ENCODE assay signal across 10 cellular contexts in the genomic region with DNA sequence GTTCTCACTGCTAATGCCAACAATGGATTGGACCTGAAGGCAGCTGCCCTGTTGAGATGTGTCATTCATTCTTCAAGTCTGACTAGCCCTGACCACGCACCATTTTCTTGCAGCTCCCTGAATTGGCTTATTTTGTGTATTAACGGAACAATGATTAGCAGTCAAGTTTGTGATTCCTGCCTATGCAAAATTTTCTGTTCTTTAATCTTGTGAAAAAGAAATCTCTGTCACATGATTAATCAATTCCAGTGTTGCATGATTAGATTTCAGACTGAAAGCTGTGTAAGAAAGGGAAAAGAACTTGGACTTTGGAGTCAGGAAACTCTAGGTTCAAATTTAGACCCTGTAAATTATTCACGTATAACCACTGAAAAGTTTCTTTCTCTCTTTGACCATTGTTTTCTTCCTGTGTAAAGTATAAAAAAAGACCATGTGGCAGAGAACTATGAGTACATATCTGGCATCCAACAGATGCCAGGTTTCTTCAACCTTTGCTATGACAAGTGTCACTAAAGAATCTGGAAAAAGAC.
DNase-seq lines count a peak whose midpoint lies in the region; ATAC-seq, FAIRE-seq and TF ChIP-seq lines count a peak whose summit lies in the region.
"Had no signal": no experiment of that assay in that cellular context is flagged by ENCODE, and none has a peak within 500 bp of the region (broad histone marks: within the 10 kb centered on the region; RNA-seq: fewer than 3 reads in every experiment).

No MANE protein-coding gene starts in this region.

- H3K4me3 Mint-ChIP-seq in naive thymus-derived CD4-positive, alpha-beta T cell, result no peak overlapping the region
- H3K4me3 Mint-ChIP-seq: stimulated activated naive CD8-positive, alpha-beta T cell treated with anti-CD3 and anti-CD28 coated beads, Interleukin-15, amount 100 ng/mL, for 72 hours had no signal

- peak; percentile 98 for FAIRE-seq in GM19239 (lab: Jason Lieb, UNC)

- no peaks in the 10 kb centered on the region for H3K27me3 ChIP-seq in osteoblast (ENCODE audit: insufficient read depth, low read length)
- no peaks in the 10 kb centered on the region for H3K27me3 ChIP-seq in naive thymus-derived CD4-positive, alpha-beta T cell (ENCODE audit: control insufficient read depth in 2 of 2, insufficient read depth in 2 of 2, low read length in 2 of 2)

- intact Hi-C loops in naive thymus-derived CD4-positive, alpha-beta T cell (cut with micrococcal nuclease), result no loop called here

- H2AFZ ChIP-seq in osteoblast (ENCODE audit: low read length), result no peak overlapping the region

- H3K27ac Mint-ChIP-seq in naive thymus-derived CD4-positive, alpha-beta T cell, result no peak overlapping the region
- H3K27ac Mint-ChIP-seq: stimulated activated naive CD8-positive, alpha-beta T cell treated with anti-CD3 and anti-CD28 coated beads, Interleukin-15, amount 100 ng/mL, for 72 hours had no signal

- peaks cover 0 to 8% (median 0%) of the 10 kb centered on the region in 5 donors for H3K27me3 Mint-ChIP-seq in naive thymus-derived CD4-positive, alpha-beta T cell
- H3K27me3 Mint-ChIP-seq: stimulated activated naive CD8-positive, alpha-beta T cell treated with anti-CD3 and anti-CD28 coated beads, Interleukin-15, amount 100 ng/mL, for 72 hours had no signal

- H3K4me2 ChIP-seq in osteoblast (ENCODE audit: insufficient read depth, low read length), result no peak overlapping the region

- no peak overlapping the region for H3K27ac ChIP-seq in osteoblast (ENCODE audit: low read depth, low read length)
- H3K27ac ChIP-seq in naive thymus-derived CD4-positive, alpha-beta T cell (ENCODE audit: low read depth, low read length), result no peak overlapping the region

- no peaks in the 10 kb centered on the region for H3K36me3 Mint-ChIP-seq in naive thymus-derived CD4-positive, alpha-beta T cell

- H3K9me3 ChIP-seq in osteoblast (ENCODE audit: low read depth, low read length), result peaks cover 2% of the 10 kb centered on the region
- H3K9me3 ChIP-seq in naive thymus-derived CD4-positive, alpha-beta T cell (ENCODE audit: control insufficient read depth in 2 of 3, low read length in 3 of 3), result no peaks in the 10 kb centered on the region

- DNase-seq in GM19239 (ENCODE audit: insufficient read length, low spot score) (peak; percentile 12), HPDE6-E6E7 (ENCODE audit: extremely low spot score) (peak; percentile 4), osteoblast (ENCODE audit: insufficient read length, low spot score, missing footprints) (peak; percentile 46), NCI-H1092 (lab: John Stamatoyannopoulos, UW) (no peak), hypothalamus (lab: John Stamatoyannopoulos, UW) (no peak), NCI-H510A (lab: John Stamatoyannopoulos, UW) (no peak)
- no peak for DNase-seq in naive thymus-derived CD4-positive, alpha-beta T cell
- DNase-seq: NCI-H2081 treated with DMSO at 0.1 percent for 48 hours; stimulated activated naive CD8-positive, alpha-beta T cell treated with anti-CD3 and anti-CD28 coated beads, Interleukin-15, amount 100 ng/mL, for 72 hours had no signal

- no peak for TF ChIP-seq CTCF in osteoblast (IDR thresholded peaks at IDR 0.05; ENCODE audit: extremely low read depth, low read depth, low read length)

- H3K9me3 Mint-ChIP-seq in naive thymus-derived CD4-positive, alpha-beta T cell, result peaks cover 0 to 8% (median 0%) of the 10 kb centered on the region in 11 donors
- H3K9me3 Mint-ChIP-seq: stimulated activated naive CD8-positive, alpha-beta T cell treated with anti-CD3 and anti-CD28 coated beads, Interleukin-15, amount 100 ng/mL, for 72 hours had no signal

- H3K36me3 ChIP-seq in osteoblast (ENCODE audit: insufficient read depth, low read length), result no peaks in the 10 kb centered on the region
- H3K36me3 ChIP-seq in naive thymus-derived CD4-positive, alpha-beta T cell (ENCODE audit: control insufficient read depth in 2 of 3, insufficient read depth in 3 of 3, low read length in 3 of 3), result no peaks in the 10 kb centered on the region

- H3K79me2 ChIP-seq in osteoblast (ENCODE audit: insufficient read depth, low read length), result no peaks in the 10 kb centered on the region

- POLR2A ChIA-PET in naive thymus-derived CD4-positive, alpha-beta T cell (lab: Charles Lee), result no interaction called here

- H3K4me3 ChIP-seq in osteoblast (ENCODE audit: insufficient read depth, low read length), result no peak overlapping the region
- H3K4me3 ChIP-seq in naive thymus-derived CD4-positive, alpha-beta T cell (ENCODE audit: low read length), result no peak overlapping the region

- no peaks in the 10 kb centered on the region for H3K4me1 ChIP-seq in osteoblast (ENCODE audit: insufficient read depth, low read length)
- no peaks in the 10 kb centered on the region for H3K4me1 ChIP-seq in naive thymus-derived CD4-positive, alpha-beta T cell (ENCODE audit: control insufficient read depth in 2 of 2, insufficient read depth in 2 of 2, low read length in 2 of 2)

- H4K20me1 ChIP-seq in osteoblast (ENCODE audit: insufficient read depth, low read length), result no peaks in the 10 kb centered on the region

- H3K4me1 Mint-ChIP-seq in naive thymus-derived CD4-positive, alpha-beta T cell, result no peaks in the 10 kb centered on the region
- H3K4me1 Mint-ChIP-seq: stimulated activated naive CD8-positive, alpha-beta T cell treated with anti-CD3 and anti-CD28 coated beads, Interleukin-15, amount 100 ng/mL, for 72 hours had no signal

- CTCF ChIA-PET in naive thymus-derived CD4-positive, alpha-beta T cell (lab: Charles Lee), result no interaction called here

- peak; percentile 72 for ATAC-seq in HG02840 (IDR thresholded peaks at IDR 0.05; ENCODE audit: low FRiP score, unreplicated experiment)
- ATAC-seq in naive thymus-derived CD4-positive, alpha-beta T cell, result no peak
- ATAC-seq: stimulated activated naive CD8-positive, alpha-beta T cell treated with anti-CD3 and anti-CD28 coated beads, Interleukin-15, amount 100 ng/mL, for 72 hours had no signal

Comparison
In these comparisons a context has a peak if more than half of its experiments do, and no peak if none do; other contexts are left out.
1. DNase-seq: peak in GM19239 (single experiment), HPDE6-E6E7 (single experiment) and osteoblast (single experiment); none in NCI-H1092 (single experiment), hypothalamus (0 of 51), naive thymus-derived CD4-positive, alpha-beta T cell (0 of 9) and NCI-H510A (single experiment).